21 cellular contexts compared by ENCODE assay signal in genomic region chr3:72573051-72573450, GRCh38.
DNase-seq lines count a peak whose midpoint lies in the region; ATAC-seq, FAIRE-seq and TF ChIP-seq lines count a peak whose summit lies in the region.
"Had no signal": no experiment of that assay in that cellular context is flagged by ENCODE, and none has a peak within 500 bp of the region (broad histone marks: within the 10 kb centered on the region; RNA-seq: fewer than 3 reads in every experiment).

No MANE protein-coding gene starts in this region.

- H3K4me3 Mint-ChIP-seq in WTC11 = no peak overlapping the region
- H3K4me3 Mint-ChIP-seq: CD4-positive, alpha-beta memory T cell; GM23338; H9 had no signal

- DNase-seq in WTC11 (ENCODE audit: low spot score) (no peak), left lobe of liver (ENCODE audit: low spot score) (peak; percentile 62), right lobe of liver (peak in 1 of 3 donors; percentile 74), pancreas (no peak), cardiac septum (ENCODE audit: low spot score) (no peak)
- no peak for DNase-seq in effector CD8-positive, alpha-beta T cell (lab: John Stamatoyannopoulos, UW)
- DNase-seq: 8988T; ACHN; C1 segment of cervical spinal cord; Calu3; CD4-positive, alpha-beta memory T cell; COR-L47; DMS53; DMS79 treated with DMSO at 0.1 percent for 48 hours; GF-D8; H9 had no signal

- intact Hi-C loops in right lobe of liver (cut with DNase I) = no loop called here
- intact Hi-C loops in pancreas (cut with DNase I) = no loop called here
- intact Hi-C loops in cardiac septum (cut with DNase I) = no loop called here

- no peak for FAIRE-seq in pancreas (lab: Jason Lieb, UNC)
- FAIRE-seq: A549, GM12891, GM18507 had no signal

- H3K36me3 Mint-ChIP-seq in WTC11 = no peaks in the 10 kb centered on the region
- H3K36me3 Mint-ChIP-seq: CD4-positive, alpha-beta memory T cell had no signal

- ATAC-seq in WTC11 (no peak), left lobe of liver (peak; percentile 60), right lobe of liver (peak in 3 of 4 donors; percentile 26 to 69 (median 43)), pancreas (no peak)
- ATAC-seq: A549, HCT116 had no signal

- no peaks in the 10 kb centered on the region for H3K36me3 ChIP-seq in right lobe of liver
- no peaks in the 10 kb centered on the region for H3K36me3 ChIP-seq in pancreas

- no peak for TF ChIP-seq CTCF in WTC11 (IDR thresholded peaks at IDR 0.05)
- no peak for TF ChIP-seq CTCF in right lobe of liver (IDR thresholded peaks at IDR 0.05)
- TF ChIP-seq CTCF in pancreas (IDR thresholded peaks at IDR 0.05) = no peak

- 58% methylated on average over 13 of the region's 13 CpGs for WGBS in right lobe of liver (ENCODE audit: insufficient coverage, low coverage, low lambda C conversion rate, missing lambda C conversion rate)
- WGBS in pancreas, 2 donors = 88 to 92% methylated on average over 13 of the region's 13 CpGs

- no peak for TF ChIP-seq POLR2A in right lobe of liver (IDR thresholded peaks at IDR 0.05)

- H3K4me1 Mint-ChIP-seq in WTC11 = peaks cover 22% of the 10 kb centered on the region
- H3K4me1 Mint-ChIP-seq: CD4-positive, alpha-beta memory T cell had no signal

- peaks cover 0 to 43% (median 18%) of the 10 kb centered on the region in 4 donors for H3K4me1 ChIP-seq in right lobe of liver
- H3K4me1 ChIP-seq in pancreas = peaks cover 0 to 5% (median 0%) of the 10 kb centered on the region in 3 donors
- H3K4me1 ChIP-seq: A549 had no signal

- no peaks in the 10 kb centered on the region for H3K9me3 Mint-ChIP-seq in WTC11
- H3K9me3 Mint-ChIP-seq: CD4-positive, alpha-beta memory T cell; GM23338; H9 had no signal

- peak overlapping the region in 1 of 3 donors; percentile 69 for H3K27ac ChIP-seq in right lobe of liver
- no peak overlapping the region for H3K27ac ChIP-seq in pancreas
- H3K27ac ChIP-seq: A549 had no signal

- POLR2A ChIA-PET in WTC11 (lab: Charles Lee) = no interaction called here

- H3K27me3 Mint-ChIP-seq in WTC11 (ENCODE audit: low read depth) = no peaks in the 10 kb centered on the region
- H3K27me3 Mint-ChIP-seq: CD4-positive, alpha-beta memory T cell had no signal

- peak overlapping the region; percentile 12; the same call in 1 of the 2 replicates for H3K27ac Mint-ChIP-seq in WTC11
- H3K27ac Mint-ChIP-seq: CD4-positive, alpha-beta memory T cell; GM23338 had no signal

- no peaks in the 10 kb centered on the region for H3K27me3 ChIP-seq in right lobe of liver
- H3K27me3 ChIP-seq in pancreas = no peaks in the 10 kb centered on the region

- CTCF ChIA-PET in WTC11 (lab: Charles Lee) = interaction anchor here (1.0 kb wide), 1 partner anchor 42 kb away, joined by 3 read pairs; no protein-coding TSS in a partner anchor

- no peak overlapping the region for H3K4me3 ChIP-seq in right lobe of liver
- H3K4me3 ChIP-seq in pancreas = no peak overlapping the region
- H3K4me3 ChIP-seq: A549, GM23338 had no signal

- H3K9me3 ChIP-seq in right lobe of liver (no peaks in the 10 kb centered on the region), pancreas (no peaks in the 10 kb centered on the region)
- H3K9me3 ChIP-seq: A549 had no signal

TF ChIP-seq in WTC11, 78 proteins besides CTCF, POLR2A, EP300 and RAD21:
- TF ChIP-seq KAT7 (CRISPR knock-in tag; IDR thresholded peaks at IDR 0.05; ENCODE audit: borderline replicate concordance) (no peak), IRF2 (CRISPR knock-in tag; IDR thresholded peaks at IDR 0.05; ENCODE audit: borderline replicate concordance, low read depth) (no peak), NR1H2 (CRISPR knock-in tag; IDR thresholded peaks at IDR 0.05) (no peak)

Comparison
In these comparisons a context has a peak if more than half of its experiments do, and no peak if none do; other contexts are left out.
1. ATAC-seq: peak in left lobe of liver (single experiment) and right lobe of liver (3 of 4); none in WTC11 (single experiment) and pancreas (0 of 4).